In the genomic region with DNA sequence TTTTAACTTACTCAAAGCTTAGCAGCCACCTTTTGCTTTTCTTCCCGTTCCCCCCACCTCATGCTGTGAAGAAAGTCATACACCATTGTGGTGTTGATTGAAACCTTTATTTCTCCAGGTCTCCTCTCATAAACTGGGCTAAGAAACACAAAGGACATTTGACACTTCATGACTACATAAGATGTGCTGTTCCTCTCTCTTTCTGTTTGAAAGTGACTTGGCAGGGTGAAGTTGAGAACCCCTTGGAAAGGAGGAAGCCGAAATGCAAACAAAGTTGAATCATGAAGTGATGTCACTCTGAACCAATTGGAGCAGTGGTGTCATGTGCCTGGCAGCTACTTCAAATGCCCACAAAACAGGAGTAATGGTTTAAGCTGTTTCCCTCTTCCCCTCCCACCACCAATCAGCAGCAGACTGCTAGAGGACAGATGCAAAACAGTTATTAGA, we compare ENCODE assay signal across 10 cellular contexts.
A peak's percentile ranks its signal among the peaks of the same experiment; 100 is the strongest.
DNase-seq lines count a peak whose midpoint lies in the region; FAIRE-seq and TF ChIP-seq lines count a peak whose summit lies in the region.
"Had no signal": no experiment of that assay in that cellular context is flagged by ENCODE, and none has a peak within 500 bp of the region (broad histone marks: within the 10 kb centered on the region; RNA-seq: fewer than 3 reads in every experiment).

No MANE protein-coding gene starts in this region.

- TF ChIP-seq CTCF in AG04450 (IDR thresholded peaks at IDR 0.05; ENCODE audit: low read depth, low read length) (no peak), VCaP (conservative IDR thresholded peaks at IDR 0.05) (no peak)

- FAIRE-seq in HTR-8/SVneo (lab: Jason Lieb, UNC): peak; percentile 26
- FAIRE-seq: G401.6 had no signal

- POLR2A ChIA-PET in AG04450 (lab: Yijun Ruan, JAX): no interaction called here

- no peaks in the 10 kb centered on the region for H3K27me3 ChIP-seq in AG04450 (ENCODE audit: control insufficient read depth, insufficient read depth, low read length)

- CTCF ChIA-PET in AG04450 (lab: Charles Lee): no interaction called here

- peak overlapping the region; percentile 39 for H3K4me3 ChIP-seq in AG04450 (ENCODE audit: low read depth, low read length)

- H3K27ac ChIP-seq in AG04450 (ENCODE audit: low read depth, low read length) (peak overlapping the region; percentile 72), VCaP (peak overlapping the region; percentile 10)

- peaks cover 25% of the 10 kb centered on the region for H3K9me3 ChIP-seq in AG04450 (ENCODE audit: control insufficient read depth, insufficient read depth, low read length)

- peak; percentile 75 for DNase-seq in AG04450 (ENCODE audit: low read depth, low spot score)
- peak; percentile 45 for DNase-seq in HTR-8/SVneo (ENCODE audit: insufficient read length, low spot score)
- peak; percentile 90 for DNase-seq in left kidney (ENCODE audit: low read depth, low spot score)
- no peak for DNase-seq in NCI-H82 treated with DMSO at 0.1 percent for 48 hours (lab: John Stamatoyannopoulos, UW; ENCODE audit: unreplicated experiment)
- no peak for DNase-seq in NCI-H446 treated with DMSO at 0.1 percent for 48 hours (lab: John Stamatoyannopoulos, UW)
- no peak for DNase-seq in 8988T
- no peak for DNase-seq in ureter (ENCODE audit: low spot score)
- DNase-seq: activated CD4-positive, alpha-beta T cell treated with anti-CD3 and anti-CD28 coated beads, Interleukin-2, amount 50 U/mL, for 1 hour had no signal

Comparison
In these comparisons a context has a peak if more than half of its experiments do, and no peak if none do; other contexts are left out.
1. DNase-seq: peak in AG04450 (single experiment), HTR-8/SVneo (single experiment) and left kidney (single experiment); none in NCI-H82 treated with DMSO at 0.1 percent for 48 hours (single experiment), NCI-H446 treated with DMSO at 0.1 percent for 48 hours (single experiment), 8988T (single experiment) and ureter (single experiment).